ENCODE assay signal across 1 cellular context in the genomic region with DNA sequence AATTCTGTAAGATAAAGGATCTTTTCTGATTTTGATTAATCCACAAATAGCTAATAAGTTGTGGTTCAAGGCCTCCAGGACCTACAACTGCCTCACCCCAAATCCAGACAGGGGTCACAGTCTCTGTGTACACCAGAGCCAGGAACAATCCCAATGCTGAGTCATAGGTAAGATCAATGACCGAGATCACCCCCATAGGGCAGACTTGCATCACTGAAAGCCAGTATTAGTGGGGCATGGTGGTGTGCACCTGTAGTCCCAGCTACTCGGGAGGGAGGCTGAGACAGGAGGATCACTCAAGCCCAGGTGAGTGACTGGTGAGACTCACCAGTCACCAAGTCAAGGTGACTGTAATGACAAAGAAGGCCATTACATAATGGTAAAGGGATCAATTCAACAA.
TF ChIP-seq lines count a peak whose summit lies in the region.

No MANE protein-coding gene starts in this region.

TF ChIP-seq in HepG2, 621 proteins besides CTCF, POLR2A, EP300 and RAD21:
- TF ChIP-seq ZNF788 (CRISPR knock-in tag; IDR thresholded peaks at IDR 0.05; ENCODE audit: borderline replicate concordance): no peak
- TF ChIP-seq ZNF576 (CRISPR knock-in tag; IDR thresholded peaks at IDR 0.05): no peak
- TF ChIP-seq MAFF (IDR thresholded peaks at IDR 0.05; ENCODE audit: low read depth, low read length): no peak
- no peak for TF ChIP-seq LRRFIP1 (CRISPR knock-in tag; conservative IDR thresholded peaks at IDR 0.05)
- TF ChIP-seq NFE2L2 (IDR thresholded peaks at IDR 0.05; ENCODE audit: low read length): peak; percentile 55; the same call in 1 of the 2 replicates
- peak; percentile 70 for TF ChIP-seq ZNF460 (CRISPR knock-in tag; IDR thresholded peaks at IDR 0.05; ENCODE audit: borderline replicate concordance)
- TF ChIP-seq, protein P1, sequence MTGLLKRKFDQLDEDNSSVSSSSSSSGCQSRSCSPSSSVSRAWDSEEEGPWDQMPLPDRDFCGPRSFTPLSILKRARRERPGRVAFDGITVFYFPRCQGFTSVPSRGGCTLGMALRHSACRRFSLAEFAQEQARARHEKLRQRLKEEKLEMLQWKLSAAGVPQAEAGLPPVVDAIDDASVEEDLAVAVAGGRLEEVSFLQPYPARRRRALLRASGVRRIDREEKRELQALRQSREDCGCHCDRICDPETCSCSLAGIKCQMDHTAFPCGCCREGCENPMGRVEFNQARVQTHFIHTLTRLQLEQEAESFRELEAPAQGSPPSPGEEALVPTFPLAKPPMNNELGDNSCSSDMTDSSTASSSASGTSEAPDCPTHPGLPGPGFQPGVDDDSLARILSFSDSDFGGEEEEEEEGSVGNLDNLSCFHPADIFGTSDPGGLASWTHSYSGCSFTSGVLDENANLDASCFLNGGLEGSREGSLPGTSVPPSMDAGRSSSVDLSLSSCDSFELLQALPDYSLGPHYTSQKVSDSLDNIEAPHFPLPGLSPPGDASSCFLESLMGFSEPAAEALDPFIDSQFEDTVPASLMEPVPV (CRISPR knock-in tag; IDR thresholded peaks at IDR 0.05): no peak
- peak; percentile 83 for TF ChIP-seq FOSL2 (CRISPR knock-in tag; IDR thresholded peaks at IDR 0.05)
- TF ChIP-seq IRX3 (CRISPR knock-in tag; IDR thresholded peaks at IDR 0.05; ENCODE audit: borderline replicate concordance, low read depth): no peak
